7 cellular contexts compared by ENCODE assay signal in the genomic region with DNA sequence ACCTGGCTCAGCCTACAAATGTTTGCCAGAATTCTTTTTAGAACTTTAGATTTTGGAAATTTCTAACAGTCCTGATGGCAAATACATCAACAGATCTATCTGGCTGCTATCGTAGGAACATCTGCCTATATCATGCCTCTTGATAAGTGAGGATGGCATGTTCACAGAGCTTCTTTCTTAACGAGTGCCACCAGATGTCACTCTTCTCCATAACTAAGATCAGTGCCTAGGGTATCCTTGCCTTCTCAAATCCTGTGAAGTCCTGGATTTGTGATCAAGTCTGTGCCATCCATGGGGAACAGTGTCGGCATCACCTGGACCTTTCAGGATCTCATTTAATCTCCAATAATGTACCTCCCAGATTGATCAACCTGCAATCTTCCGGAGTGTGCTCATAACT. TPM values are rescaled to one million over a fixed set of nuclear protein-coding genes. Genes with fewer than 3 reads are reported as not detected.
A peak's percentile ranks its signal among the peaks of the same experiment; 100 is the strongest.
DNase-seq lines count a peak whose midpoint lies in the region; ATAC-seq and TF ChIP-seq lines count a peak whose summit lies in the region.

No MANE protein-coding gene starts in this region.

- no peak overlapping the region for H3K9ac ChIP-seq in mammary epithelial cell (ENCODE audit: insufficient read depth, low read length)

- WGBS in mammary epithelial cell (ENCODE audit: low coverage, missing lambda C conversion rate) = 21% methylated on average over 3 of the region's 4 CpGs

- H2AFZ ChIP-seq in mammary epithelial cell (ENCODE audit: low read depth, low read length) = no peak overlapping the region

- in situ Hi-C loops in mammary epithelial cell (cut with MboI; ENCODE audit: low sequenced_read_pairs in 2 of 2) = loop anchor here (5.0 to 10.0 kb wide), 2 partner anchors 69 to 247 kb away; a partner anchor contains a TSS

- no peak overlapping the region for H3K4me2 ChIP-seq in mammary epithelial cell (ENCODE audit: insufficient read depth, low read depth, low read length)

- no TSS peak for BruUV-seq in mammary epithelial cell (replicated peaks; lab: Mats Ljungman, UMichigan)

- peak; percentile 19 for TF ChIP-seq CTCF in GM10248 (IDR thresholded peaks at IDR 0.05; ENCODE audit: control extremely low read depth, extremely low read depth, low read depth, missing control alignments)
- TF ChIP-seq CTCF in mammary epithelial cell (conservative IDR thresholded peaks at IDR 0.05 in 1 of 2, IDR thresholded peaks at IDR 0.05 in 1 of 2; ENCODE audit: extremely low read depth in 1 of 2, insufficient read depth in 1 of 2, low read depth in 1 of 2, low read length in 2 of 2) = peak; percentile 32 to 64
- TF ChIP-seq CTCF in mucosa of descending colon (IDR thresholded peaks at IDR 0.05) = no peak

- H3K4me1 ChIP-seq in mammary epithelial cell (ENCODE audit: insufficient read depth, low read length) (no peaks in the 10 kb centered on the region), mucosa of descending colon (ENCODE audit: low read depth) (no peaks in the 10 kb centered on the region)

- dilution Hi-C loops in mammary epithelial cell (cut with HindIII; ENCODE audit: low sequenced_read_pairs) = no loop called here

- no peaks in the 10 kb centered on the region for H3K79me2 ChIP-seq in mammary epithelial cell (ENCODE audit: insufficient read depth, low read length)

- CTCF ChIA-PET in GM10248 (lab: Yijun Ruan, JAX) (interaction anchor here (0.8 to 1.6 kb wide), 10 partner anchors 15 to 247 kb away, joined by 3 to 12 read pairs (median 3); no protein-coding TSS in a partner anchor), mammary epithelial cell (lab: Charles Lee; ENCODE audit: low non-redundant PET) (interaction anchor here (0.6 to 1.0 kb wide), 4 partner anchors 71 to 244 kb away, joined by 3 to 10 read pairs (median 5); no protein-coding TSS in a partner anchor)

- H3K36me3 ChIP-seq in mammary epithelial cell (ENCODE audit: insufficient read depth, low read length) (no peaks in the 10 kb centered on the region), mucosa of descending colon (ENCODE audit: low read depth) (no peaks in the 10 kb centered on the region)

- POLR2A ChIA-PET in GM10248 (lab: Yijun Ruan, JAX) = no interaction called here

- H3K9me3 ChIP-seq in mammary epithelial cell (replicated peaks; ENCODE audit: insufficient read depth, low read length) (no peaks in the 10 kb centered on the region), mucosa of descending colon (no peaks in the 10 kb centered on the region)

- no peaks in the 10 kb centered on the region for H4K20me1 ChIP-seq in mammary epithelial cell (ENCODE audit: insufficient read depth, low read length)

- peaks cover 3% of the 10 kb centered on the region for H3K27me3 ChIP-seq in mammary epithelial cell (ENCODE audit: insufficient read depth, low read length)

- ATAC-seq in mucosa of descending colon = peak; percentile 45

- intact Hi-C loops in mammary epithelial cell (cut with micrococcal nuclease) (loop anchor here (1.0 kb wide), 3 partner anchors 70 to 247 kb away; no protein-coding TSS in a partner anchor), mucosa of descending colon (cut with DNase I, micrococcal nuclease) (loop anchor here in 1 of 2 donors (2.0 kb wide), 1 partner anchor 71 kb away; no protein-coding TSS in a partner anchor)

- DNase-seq in GM10248 (ENCODE audit: extremely low spot score) (peak; percentile 13), NCI-H1930 (lab: John Stamatoyannopoulos, UW) (peak; percentile 2 to 8), mammary epithelial cell (peak; percentile 35), mucosa of descending colon (peak in 1 of 3 donors; percentile 32), amniotic stem cell (lab: John Stamatoyannopoulos, UW) (no peak), GOT3 (lab: John Stamatoyannopoulos, UW) (no peak)
- DNase-seq in stimulated activated CD4-positive, alpha-beta T cell treated with anti-CD3 and anti-CD28 coated beads, Interleukin-4, amount 100 ng/mL, for 4 hours = no peak

- H3K27ac ChIP-seq in mammary epithelial cell (ENCODE audit: insufficient read depth, low read depth, low read length) = no peak overlapping the region

- H3K4me3 ChIP-seq in mammary epithelial cell (replicated peaks in 1 of 3; ENCODE audit: insufficient read depth in 1 of 3, low read depth in 2 of 3, low read length in 3 of 3) = no peak overlapping the region
- no peak overlapping the region for H3K4me3 ChIP-seq in mucosa of descending colon

RNA-seq across cellular contexts. Expression of a gene that starts 36.5 kb away (rescaled TPM):
- total RNA-seq in mammary epithelial cell (not detected), mucosa of descending colon (under 1 TPM in 1 of 3 donors, not detected in 2; 0.22 TPM)
- not detected for polyA plus RNA-seq in mammary epithelial cell
- not detected for polyA minus RNA-seq in mammary epithelial cell

RNA-seq across cellular contexts. Expression of a gene that starts 58.1 kb away (rescaled TPM):
- total RNA-seq in mammary epithelial cell (not detected), mucosa of descending colon (1 to 10 TPM in 1 of 3 donors, under 1 TPM in 1, not detected in 1; 0.17 to 1.4 TPM)
- not detected for polyA plus RNA-seq in mammary epithelial cell
- polyA minus RNA-seq in mammary epithelial cell = not detected

Comparison
In these comparisons a context has a peak if more than half of its experiments do, and no peak if none do; other contexts are left out.
1. DNase-seq: peak in GM10248 (single experiment), NCI-H1930 (2 of 2) and mammary epithelial cell (single experiment); none in stimulated activated CD4-positive, alpha-beta T cell treated with anti-CD3 and anti-CD28 coated beads, Interleukin-4, amount 100 ng/mL, for 4 hours (0 of 2), amniotic stem cell (single experiment) and GOT3 (single experiment).